Comparison of ENCODE assay signal across 9 cellular contexts in genomic region chrX:13721819-13722527, GRCh38. TPM values are rescaled to one million over a fixed set of nuclear protein-coding genes. Genes with fewer than 3 reads are reported as not detected.
DNase-seq lines count a peak whose midpoint lies in the region; ATAC-seq and TF ChIP-seq lines count a peak whose summit lies in the region.
"Had no signal": no experiment of that assay in that cellular context is flagged by ENCODE, and none has a peak within 500 bp of the region (broad histone marks: within the 10 kb centered on the region; RNA-seq: fewer than 3 reads in every experiment).

No MANE protein-coding gene starts in this region.

- H3K27ac Mint-ChIP-seq in CD8-positive, alpha-beta memory T cell = peak overlapping the region; percentile 47 to 80 (median 74)
- H3K27ac Mint-ChIP-seq in nephron (peak overlapping the region; percentile 56 to 85 (median 66)), GM23338 (no peak overlapping the region)
- H3K27ac Mint-ChIP-seq in stimulated activated memory B cell treated with anti-CD40 and anti-IgM and Interleukin-4, amounts not matched to agents 10 μg/mL and 1 μg/mL and 100 μg/mL, for 72 hours = no peak overlapping the region

- H2AFZ ChIP-seq in Loucy (ENCODE audit: low read length) = no peak overlapping the region
- H2AFZ ChIP-seq in GM23338 = no peak overlapping the region

- peak overlapping the region; percentile 24 for H3K27ac ChIP-seq in CD8-positive, alpha-beta memory T cell (ENCODE audit: low read depth, low read length)
- no peak overlapping the region for H3K27ac ChIP-seq in GM23338 (ENCODE audit: low read depth)

- peak overlapping the region in 3 of 7 donors; percentile 1 to 29 (median 12) for H3K4me3 Mint-ChIP-seq in CD8-positive, alpha-beta memory T cell
- no peak overlapping the region for H3K4me3 Mint-ChIP-seq in nephron
- no peak overlapping the region for H3K4me3 Mint-ChIP-seq in stimulated activated memory B cell treated with anti-CD40 and anti-IgM and Interleukin-4, amounts not matched to agents 10 μg/mL and 1 μg/mL and 100 μg/mL, for 72 hours
- H3K4me3 Mint-ChIP-seq in GM23338 = no peak overlapping the region

- peaks cover 14 to 56% (median 28%) of the 10 kb centered on the region in 3 donors for H3K36me3 Mint-ChIP-seq in CD8-positive, alpha-beta memory T cell
- H3K36me3 Mint-ChIP-seq in nephron (ENCODE audit: low read depth) (peaks cover 61% of the 10 kb centered on the region), GM23338 (ENCODE audit: low read depth) (peaks cover 38% of the 10 kb centered on the region)
- H3K36me3 Mint-ChIP-seq in stimulated activated memory B cell treated with anti-CD40 and anti-IgM and Interleukin-4, amounts not matched to agents 10 μg/mL and 1 μg/mL and 100 μg/mL, for 72 hours = peaks cover 38% of the 10 kb centered on the region

- no peak for DNase-seq in CD8-positive, alpha-beta memory T cell
- DNase-seq in cardiac fibroblast (ENCODE audit: low read depth in 2 of 2) (peak; percentile 51 to 58), DMS114 treated with DMSO at 0.1 percent for 48 hours (lab: John Stamatoyannopoulos, UW; ENCODE audit: unreplicated experiment) (no peak), NCI-H2081 treated with DMSO at 0.1 percent for 48 hours (lab: John Stamatoyannopoulos, UW) (no peak), GM23338 (ENCODE audit: low spot score) (no peak)
- DNase-seq: activated gamma-delta T cell treated with Interleukin-2 at 50 U/mL for 16 hours had no signal

- H3K4me1 ChIP-seq in CD8-positive, alpha-beta memory T cell (ENCODE audit: insufficient read depth, low read length) = peaks cover 34% of the 10 kb centered on the region
- H3K4me1 ChIP-seq in Loucy (ENCODE audit: insufficient read depth, low read length, poor library complexity, severe bottlenecking) = peaks cover 18% of the 10 kb centered on the region
- no peaks in the 10 kb centered on the region for H3K4me1 ChIP-seq in GM23338 (ENCODE audit: insufficient read depth)

- TF ChIP-seq CTCF in Loucy (conservative IDR thresholded peaks at IDR 0.05; ENCODE audit: low read length) (no peak), cardiac fibroblast (IDR thresholded peaks at IDR 0.05; ENCODE audit: low read depth, low read length) (no peak), nephron (IDR thresholded peaks at IDR 0.05; ENCODE audit: unreplicated experiment in 3 of 3) (no peak), GM23338 (conservative IDR thresholded peaks at IDR 0.05; ENCODE audit: low read depth in 2 of 2) (no peak)

- H3K9me3 ChIP-seq in CD8-positive, alpha-beta memory T cell (ENCODE audit: low read length) = no peaks in the 10 kb centered on the region
- H3K9me3 ChIP-seq in Loucy (ENCODE audit: insufficient read depth, low read depth, low read length) = no peaks in the 10 kb centered on the region

- H3F3A ChIP-seq in Loucy (ENCODE audit: low read depth) = no peaks in the 10 kb centered on the region; the same call in 1 of the 2 replicates
- no peaks in the 10 kb centered on the region for H3F3A ChIP-seq in GM23338 (replicated peaks; ENCODE audit: low read depth)

- H3K4me3 ChIP-seq in CD8-positive, alpha-beta memory T cell (ENCODE audit: low read length) = no peak overlapping the region
- H3K4me3 ChIP-seq in Loucy (ENCODE audit: low read length, poor library complexity, severe bottlenecking) (peak overlapping the region; percentile 9), cardiac fibroblast (replicated peaks in 1 of 2; ENCODE audit: low read depth in 2 of 2, low read length in 2 of 2) (no peak overlapping the region), GM23338 (no peak overlapping the region)

- H3K79me2 ChIP-seq in Loucy (ENCODE audit: insufficient read depth, low read length) (peaks cover 67% of the 10 kb centered on the region), GM23338 (replicated peaks; ENCODE audit: insufficient read depth) (peaks cover 22% of the 10 kb centered on the region)

- peaks cover 0 to 2% of the 10 kb centered on the region in 2 donors for H3K27me3 Mint-ChIP-seq in CD8-positive, alpha-beta memory T cell
- H3K27me3 Mint-ChIP-seq in nephron (ENCODE audit: low read depth) = no peaks in the 10 kb centered on the region
- H3K27me3 Mint-ChIP-seq in stimulated activated memory B cell treated with anti-CD40 and anti-IgM and Interleukin-4, amounts not matched to agents 10 μg/mL and 1 μg/mL and 100 μg/mL, for 72 hours = no peaks in the 10 kb centered on the region
- H3K27me3 Mint-ChIP-seq in GM23338 (ENCODE audit: insufficient read depth, low read depth, poor library complexity) = no peaks in the 10 kb centered on the region

- peak overlapping the region; percentile 54 for H3K4me2 ChIP-seq in Loucy (ENCODE audit: low read depth, low read length, poor library complexity, severe bottlenecking)
- no peak overlapping the region for H3K4me2 ChIP-seq in GM23338

- H3K36me3 ChIP-seq in CD8-positive, alpha-beta memory T cell (ENCODE audit: insufficient read depth, low read length) = no peaks in the 10 kb centered on the region
- H3K36me3 ChIP-seq in Loucy (ENCODE audit: insufficient read depth, low read length) (peaks cover 36% of the 10 kb centered on the region; the same call in 1 of the 2 replicates), GM23338 (ENCODE audit: insufficient read depth) (no peaks in the 10 kb centered on the region)

- CTCF ChIA-PET in CD8-positive, alpha-beta memory T cell (lab: Charles Lee) = interaction anchor here (3.5 kb wide), 1 partner anchor 14 kb away, joined by 16 read pairs; the partner anchor contains the start of genes OFD1 and TRAPPC2

- no peaks in the 10 kb centered on the region for H3K27me3 ChIP-seq in CD8-positive, alpha-beta memory T cell (ENCODE audit: insufficient read depth, low read length, poor library complexity, severe bottlenecking)
- H3K27me3 ChIP-seq in Loucy (ENCODE audit: insufficient read depth, low read length, poor library complexity, severe bottlenecking) = no peaks in the 10 kb centered on the region
- H3K27me3 ChIP-seq in GM23338 (ENCODE audit: insufficient read depth) = no peaks in the 10 kb centered on the region

- H4K20me1 ChIP-seq in Loucy (ENCODE audit: insufficient read depth, low read length, poor library complexity, severe bottlenecking) = peaks cover 2% of the 10 kb centered on the region
- H4K20me1 ChIP-seq in GM23338 (replicated peaks; ENCODE audit: insufficient read depth) = no peaks in the 10 kb centered on the region

- H3K9ac ChIP-seq in Loucy (ENCODE audit: low read depth, low read length, poor library complexity, severe bottlenecking) = no peak overlapping the region

- H3K4me1 Mint-ChIP-seq in CD8-positive, alpha-beta memory T cell = peaks cover 77 to 90% (median 89%) of the 10 kb centered on the region in 3 donors
- peaks cover 35% of the 10 kb centered on the region for H3K4me1 Mint-ChIP-seq in nephron
- H3K4me1 Mint-ChIP-seq in stimulated activated memory B cell treated with anti-CD40 and anti-IgM and Interleukin-4, amounts not matched to agents 10 μg/mL and 1 μg/mL and 100 μg/mL, for 72 hours = peaks cover 35% of the 10 kb centered on the region
- peaks cover 2% of the 10 kb centered on the region; the same call in 1 of the 3 replicates for H3K4me1 Mint-ChIP-seq in GM23338

- POLR2A ChIA-PET in CD8-positive, alpha-beta memory T cell (lab: Charles Lee) = no interaction called here

- H3K9me3 Mint-ChIP-seq in CD8-positive, alpha-beta memory T cell = peaks cover 0 to 9% (median 2%) of the 10 kb centered on the region in 5 donors
- peaks cover 22% of the 10 kb centered on the region for H3K9me3 Mint-ChIP-seq in nephron
- H3K9me3 Mint-ChIP-seq in stimulated activated memory B cell treated with anti-CD40 and anti-IgM and Interleukin-4, amounts not matched to agents 10 μg/mL and 1 μg/mL and 100 μg/mL, for 72 hours = no peaks in the 10 kb centered on the region
- no peaks in the 10 kb centered on the region for H3K9me3 Mint-ChIP-seq in GM23338

- ATAC-seq in stimulated activated memory B cell treated with anti-CD40 and anti-IgM and Interleukin-4, amounts not matched to agents 10 μg/mL and 1 μg/mL and 100 μg/mL, for 72 hours = no peak
- ATAC-seq in GM23338 = no peak

- no peaks in the 10 kb centered on the region for H3K9me2 ChIP-seq in Loucy (replicated peaks; ENCODE audit: low read depth, low read length)
- H3K9me2 ChIP-seq in GM23338 (ENCODE audit: insufficient read depth) = no peaks in the 10 kb centered on the region

TF ChIP-seq in GM23338, 12 proteins besides CTCF, POLR2A, EP300 and RAD21 (continues in another document):
- TF ChIP-seq NANOG (IDR thresholded peaks at IDR 0.05; ENCODE audit: borderline replicate concordance) (no peak), CREB1 (CRISPR knock-in tag; IDR thresholded peaks at IDR 0.05; ENCODE audit: low read depth) (no peak), STAT1 (IDR thresholded peaks at IDR 0.05; ENCODE audit: unreplicated experiment) (no peak), ZNF114 (CRISPR knock-in tag; IDR thresholded peaks at IDR 0.05) (no peak)

RNA-seq across cellular contexts. Expression of gene TRAPPC2, which starts 12.4 kb away (rescaled TPM):
- total RNA-seq in CD8-positive, alpha-beta memory T cell = 10 to 100 TPM; 18.7 to 19.0 TPM
- polyA plus RNA-seq in CD8-positive, alpha-beta memory T cell = 50.6 TPM
- total RNA-seq in GM23338 (2014; rRNA removed; shearing (Covaris generic)) = 12.9 and 14.6 TPM in 2 replicates
- polyA plus RNA-seq in GM23338 (2016; fragmentation: Nextera tagmentation; extraction: Ambion mirVana) = 11.7 and 12.2 TPM in 2 replicates

RNA-seq across cellular contexts. Expression of gene OFD1, which starts 12.6 kb away (rescaled TPM):
- 10 to 100 TPM; 29.1 to 30.4 TPM for total RNA-seq in CD8-positive, alpha-beta memory T cell
- polyA plus RNA-seq in CD8-positive, alpha-beta memory T cell = 46.3 TPM
- 21.2 and 25.4 TPM in 2 replicates for total RNA-seq in GM23338 (2014; rRNA removed; shearing (Covaris generic))
- polyA plus RNA-seq in GM23338 (2016; fragmentation: Nextera tagmentation; extraction: Ambion mirVana) = 34.1 and 55.0 TPM in 2 replicates

RNA-seq across cellular contexts. Expression of gene RAB9A, which starts 33.0 kb away (rescaled TPM):
- 10 to 100 TPM; 27.1 to 32.8 TPM for total RNA-seq in CD8-positive, alpha-beta memory T cell
- 48.1 TPM for polyA plus RNA-seq in CD8-positive, alpha-beta memory T cell
- 36.8 and 45.1 TPM in 2 replicates for total RNA-seq in GM23338 (2014; rRNA removed; shearing (Covaris generic))
- polyA plus RNA-seq in GM23338 (2016; fragmentation: Nextera tagmentation; extraction: Ambion mirVana) = 42.5 and 43.3 TPM in 2 replicates

Comparison
In these comparisons a context has a peak if more than half of its experiments do, and no peak if none do; other contexts are left out.
1. DNase-seq: peak in cardiac fibroblast (2 of 2); none in CD8-positive, alpha-beta memory T cell (0 of 5), DMS114 treated with DMSO at 0.1 percent for 48 hours (single experiment), NCI-H2081 treated with DMSO at 0.1 percent for 48 hours (single experiment) and GM23338 (single experiment).
2. H3K27ac Mint-ChIP-seq: peak in CD8-positive, alpha-beta memory T cell (8 of 8) and nephron (3 of 3); none in stimulated activated memory B cell treated with anti-CD40 and anti-IgM and Interleukin-4, amounts not matched to agents 10 μg/mL and 1 μg/mL and 100 μg/mL, for 72 hours (single experiment) and GM23338 (single experiment).